16 cellular contexts compared by ENCODE assay signal in genomic region chr3:123446610-123447109, GRCh38. TPM values are rescaled to one million over a fixed set of nuclear protein-coding genes. Genes with fewer than 3 reads are reported as not detected.
DNase-seq lines count a peak whose midpoint lies in the region; ATAC-seq and TF ChIP-seq lines count a peak whose summit lies in the region.
"Had no signal": no experiment of that assay in that cellular context is flagged by ENCODE, and none has a peak within 500 bp of the region (broad histone marks: within the 10 kb centered on the region; RNA-seq: fewer than 3 reads in every experiment).

No MANE protein-coding gene starts in this region.

- no peak for TF ChIP-seq POLR2A in gastrocnemius medialis (IDR thresholded peaks at IDR 0.05)

- H3K79me2 ChIP-seq in hepatocyte: no peaks in the 10 kb centered on the region

- CTCF ChIA-PET in Caco-2 (lab: Charles Lee): no interaction called here
- CTCF ChIA-PET in activated B cell treated with CpG ODN at 0.5 μM for 24 hours (lab: Charles Lee): interaction anchor here (1.1 to 1.5 kb wide), 2 partner anchors 97 to 277 kb away, joined by 3 read pairs; no protein-coding TSS in a partner anchor

- H3K4me2 ChIP-seq in hepatocyte: peak overlapping the region; percentile 60

- H3K36me3 ChIP-seq in Caco-2 (ENCODE audit: control insufficient read depth, insufficient read depth, low read length): no peaks in the 10 kb centered on the region
- H3K36me3 ChIP-seq in hepatocyte (replicated peaks; ENCODE audit: insufficient read depth, low read depth): no peaks in the 10 kb centered on the region
- H3K36me3 ChIP-seq in gastrocnemius medialis: no peaks in the 10 kb centered on the region

- H3K4me3 ChIP-seq in Caco-2 (ENCODE audit: low read depth, low read length) (no peak overlapping the region), hepatocyte (no peak overlapping the region), gastrocnemius medialis (peak overlapping the region in 3 of 4 donors; percentile 18 to 42 (median 36))
- H3K4me3 ChIP-seq: skin epidermis had no signal

- H3K9me3 Mint-ChIP-seq in Caco-2 (ENCODE audit: unreplicated experiment) (no peaks in the 10 kb centered on the region), activated B cell treated with CpG ODN at 0.5 μM for 24 hours (no peaks in the 10 kb centered on the region), CD14-positive monocyte (peaks cover 0 to 8% (median 3%) of the 10 kb centered on the region in 7 donors)
- H3K9me3 Mint-ChIP-seq: endodermal cell had no signal

- peak overlapping the region; percentile 35 for H3K4me3 Mint-ChIP-seq in Caco-2 (ENCODE audit: unreplicated experiment)
- H3K4me3 Mint-ChIP-seq in activated B cell treated with CpG ODN at 0.5 μM for 24 hours: peak overlapping the region; percentile 66
- peak overlapping the region in 1 of 2 donors; percentile 68 for H3K4me3 Mint-ChIP-seq in CD14-positive monocyte
- H3K4me3 Mint-ChIP-seq: endodermal cell had no signal

- H3K4me1 ChIP-seq in Caco-2: peaks cover 26% of the 10 kb centered on the region
- H3K4me1 ChIP-seq in hepatocyte (ENCODE audit: insufficient read depth): peaks cover 11% of the 10 kb centered on the region
- peaks cover 4 to 5% of the 10 kb centered on the region in 2 donors for H3K4me1 ChIP-seq in gastrocnemius medialis

- H4K20me1 ChIP-seq in hepatocyte (ENCODE audit: insufficient read depth, poor library complexity, severe bottlenecking): no peaks in the 10 kb centered on the region

- H3K9me3 ChIP-seq in Caco-2 (no peaks in the 10 kb centered on the region), hepatocyte (ENCODE audit: low read depth) (no peaks in the 10 kb centered on the region), gastrocnemius medialis (no peaks in the 10 kb centered on the region)

- peaks cover 6% of the 10 kb centered on the region for H3K27me3 Mint-ChIP-seq in Caco-2 (ENCODE audit: insufficient read depth, unreplicated experiment)
- H3K27me3 Mint-ChIP-seq in activated B cell treated with CpG ODN at 0.5 μM for 24 hours: peaks cover 46% of the 10 kb centered on the region
- peaks cover 56 to 76% (median 62%) of the 10 kb centered on the region in 3 donors for H3K27me3 Mint-ChIP-seq in CD14-positive monocyte (ENCODE audit: low read depth in 3 of 3)

- no peaks in the 10 kb centered on the region; the same call in 1 of the 2 replicates for H3K27me3 ChIP-seq in Caco-2 (replicated peaks; ENCODE audit: control insufficient read depth, insufficient read depth, low read length)
- peaks cover 44% of the 10 kb centered on the region for H3K27me3 ChIP-seq in hepatocyte
- peaks cover 14 to 35% (median 25%) of the 10 kb centered on the region in 3 donors for H3K27me3 ChIP-seq in gastrocnemius medialis

- POLR2A ChIA-PET in Caco-2 (lab: Charles Lee) (no interaction called here), activated B cell treated with CpG ODN at 0.5 μM for 24 hours (lab: Charles Lee) (no interaction called here)

- intact Hi-C loops in Caco-2 (cut with micrococcal nuclease; ENCODE audit: unreplicated experiment) (loop anchor here (5.0 kb wide), 1 partner anchor 39 kb away; no protein-coding TSS in a partner anchor), activated B cell treated with CpG ODN at 0.5 μM for 24 hours (cut with micrococcal nuclease) (loop anchor here (5.0 kb wide), 2 partner anchors 41 to 111 kb away; no protein-coding TSS in a partner anchor), gastrocnemius medialis (cut with DNase I; ENCODE audit: low total_unique reads) (loop anchor here (5.0 kb wide), 1 partner anchor 111 kb away; no protein-coding TSS in a partner anchor), CD14-positive monocyte (cut with micrococcal nuclease) (no loop called here)

- TF ChIP-seq CTCF in Caco-2 (IDR thresholded peaks at IDR 0.05; ENCODE audit: insufficient read depth in 1 of 2, low read depth in 1 of 2, low read length in 1 of 2, severe bottlenecking in 1 of 2, unreplicated experiment in 1 of 2): no peak
- TF ChIP-seq CTCF in activated B cell treated with CpG ODN at 0.5 μM for 24 hours (IDR thresholded peaks at IDR 0.05): no peak
- TF ChIP-seq CTCF in hepatocyte (IDR thresholded peaks at IDR 0.05; ENCODE audit: poor library complexity): no peak
- no peak for TF ChIP-seq CTCF in gastrocnemius medialis (IDR thresholded peaks at IDR 0.05 in 4 of 5, conservative IDR thresholded peaks at IDR 0.05 in 1 of 5)
- TF ChIP-seq CTCF in CD14-positive monocyte (IDR thresholded peaks at IDR 0.05): no peak

- no TSS peak for BruUV-seq in Caco-2 (replicated peaks; lab: Mats Ljungman, UMichigan)

- WGBS in hepatocyte (ENCODE audit: low lambda C conversion rate, missing lambda C conversion rate): 91% methylated on average over 6 of the region's 6 CpGs

- DNase-seq in Caco-2 (no peak), activated B cell treated with CpG ODN at 0.5 μM for 24 hours (no peak), hepatocyte (ENCODE audit: low spot score) (no peak), gastrocnemius medialis (no peak), CD14-positive monocyte (ENCODE audit: low spot score) (no peak)
- DNase-seq in stimulated activated CD4-positive, alpha-beta T cell treated with anti-CD3 and anti-CD28 coated beads, Interleukin-4, amount 100 ng/mL, for 24 hours: no peak
- DNase-seq: activated naive CD4-positive, alpha-beta T cell treated with anti-CD3 and anti-CD28 coated beads, Interleukin-2, amount 50 U/mL, for 16 hours; COR-L47; endodermal cell; mesendoderm; NCI-H1048; NCI-H524; SHP77 treated with DMSO at 0.1 percent for 48 hours had no signal

- no peak overlapping the region for H3K27ac Mint-ChIP-seq in Caco-2 (ENCODE audit: unreplicated experiment)
- no peak overlapping the region for H3K27ac Mint-ChIP-seq in activated B cell treated with CpG ODN at 0.5 μM for 24 hours
- H3K27ac Mint-ChIP-seq in CD14-positive monocyte: no peak overlapping the region
- H3K27ac Mint-ChIP-seq: endodermal cell had no signal

- no peaks in the 10 kb centered on the region for H3K9me2 ChIP-seq in hepatocyte (replicated peaks; ENCODE audit: insufficient read depth)

- ATAC-seq in activated B cell treated with CpG ODN at 0.5 μM for 24 hours (ENCODE audit: low read depth): no peak
- no peak for ATAC-seq in gastrocnemius medialis
- no peak for ATAC-seq in GM18861 (IDR thresholded peaks at IDR 0.05; ENCODE audit: unreplicated experiment)

- H3K4me1 Mint-ChIP-seq in Caco-2 (ENCODE audit: low read depth, unreplicated experiment) (peaks cover 7% of the 10 kb centered on the region), activated B cell treated with CpG ODN at 0.5 μM for 24 hours (peaks cover 7% of the 10 kb centered on the region), CD14-positive monocyte (peaks cover 2% of the 10 kb centered on the region)

- no peaks in the 10 kb centered on the region for H3K36me3 Mint-ChIP-seq in Caco-2 (ENCODE audit: insufficient read depth, unreplicated experiment)
- H3K36me3 Mint-ChIP-seq in activated B cell treated with CpG ODN at 0.5 μM for 24 hours (ENCODE audit: low read depth): no peaks in the 10 kb centered on the region
- no peaks in the 10 kb centered on the region for H3K36me3 Mint-ChIP-seq in CD14-positive monocyte

- in situ Hi-C loops in gastrocnemius medialis (cut with MboI; ENCODE audit: low sequenced_read_pairs in 4 of 4): no loop called here

- no peak overlapping the region for H3K27ac ChIP-seq in hepatocyte
- peak overlapping the region in 3 of 4 donors; percentile 17 to 44 (median 35) for H3K27ac ChIP-seq in gastrocnemius medialis
- H3K27ac ChIP-seq: skin epidermis, VCaP had no signal

- no peak overlapping the region for H2AFZ ChIP-seq in hepatocyte

RNA-seq across cellular contexts. Expression of gene ADCY5, which starts 2.2 kb away (rescaled TPM):
- total RNA-seq in Caco-2 (2022) (0.44 and 0.91 TPM in 2 replicates), activated B cell treated with CpG ODN at 0.5 μM for 24 hours (not detected in 2 replicates), hepatocyte (3.1 and 5.3 TPM in 2 replicates), gastrocnemius medialis (1 to 10 TPM; 1.0 to 6.4 (median 4.3) TPM)
- polyA plus RNA-seq in hepatocyte (2.1 and 4.7 TPM in 2 replicates), CD14-positive monocyte (not detected)

Comparison
In these comparisons a context has a peak if more than half of its experiments do, and no peak if none do; other contexts are left out.
1. H3K4me3 ChIP-seq: peak in gastrocnemius medialis (3 of 4); none in Caco-2 (single experiment) and hepatocyte (single experiment).
2. intact Hi-C loops: an anchor here in Caco-2 (5.0 kb wide), activated B cell treated with CpG ODN at 0.5 μM for 24 hours (5.0 kb wide) and gastrocnemius medialis (5.0 kb wide); none called in CD14-positive monocyte.